Comparison of ENCODE assay signal across 1 cellular context in the genomic region with DNA sequence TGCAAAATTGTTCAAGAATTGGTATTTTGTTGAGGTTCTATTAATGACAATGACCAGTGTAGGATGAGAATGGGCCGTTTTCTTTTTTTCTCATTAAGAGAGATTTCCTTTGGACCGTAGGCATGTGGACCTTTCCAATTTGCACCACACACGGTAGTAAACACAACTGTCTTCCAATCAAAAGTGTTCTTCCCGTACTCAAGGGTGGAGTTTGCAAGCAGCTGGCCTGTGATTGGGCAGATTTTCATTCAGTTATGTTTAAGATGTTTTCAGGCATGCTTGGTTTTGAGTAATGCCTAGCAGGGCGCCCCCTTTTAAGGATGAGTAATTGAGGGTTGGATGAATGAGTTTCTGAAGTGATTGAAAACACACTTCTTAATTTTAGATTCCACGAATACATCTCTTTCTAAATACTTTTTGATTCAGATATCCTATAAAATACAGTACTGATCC.
TF ChIP-seq lines count a peak whose summit lies in the region.

No MANE protein-coding gene starts in this region.

TF ChIP-seq in K562, 482 proteins besides CTCF, POLR2A, EP300 and RAD21 (continued from another document and continues in another):
- TF ChIP-seq, protein P1, sequence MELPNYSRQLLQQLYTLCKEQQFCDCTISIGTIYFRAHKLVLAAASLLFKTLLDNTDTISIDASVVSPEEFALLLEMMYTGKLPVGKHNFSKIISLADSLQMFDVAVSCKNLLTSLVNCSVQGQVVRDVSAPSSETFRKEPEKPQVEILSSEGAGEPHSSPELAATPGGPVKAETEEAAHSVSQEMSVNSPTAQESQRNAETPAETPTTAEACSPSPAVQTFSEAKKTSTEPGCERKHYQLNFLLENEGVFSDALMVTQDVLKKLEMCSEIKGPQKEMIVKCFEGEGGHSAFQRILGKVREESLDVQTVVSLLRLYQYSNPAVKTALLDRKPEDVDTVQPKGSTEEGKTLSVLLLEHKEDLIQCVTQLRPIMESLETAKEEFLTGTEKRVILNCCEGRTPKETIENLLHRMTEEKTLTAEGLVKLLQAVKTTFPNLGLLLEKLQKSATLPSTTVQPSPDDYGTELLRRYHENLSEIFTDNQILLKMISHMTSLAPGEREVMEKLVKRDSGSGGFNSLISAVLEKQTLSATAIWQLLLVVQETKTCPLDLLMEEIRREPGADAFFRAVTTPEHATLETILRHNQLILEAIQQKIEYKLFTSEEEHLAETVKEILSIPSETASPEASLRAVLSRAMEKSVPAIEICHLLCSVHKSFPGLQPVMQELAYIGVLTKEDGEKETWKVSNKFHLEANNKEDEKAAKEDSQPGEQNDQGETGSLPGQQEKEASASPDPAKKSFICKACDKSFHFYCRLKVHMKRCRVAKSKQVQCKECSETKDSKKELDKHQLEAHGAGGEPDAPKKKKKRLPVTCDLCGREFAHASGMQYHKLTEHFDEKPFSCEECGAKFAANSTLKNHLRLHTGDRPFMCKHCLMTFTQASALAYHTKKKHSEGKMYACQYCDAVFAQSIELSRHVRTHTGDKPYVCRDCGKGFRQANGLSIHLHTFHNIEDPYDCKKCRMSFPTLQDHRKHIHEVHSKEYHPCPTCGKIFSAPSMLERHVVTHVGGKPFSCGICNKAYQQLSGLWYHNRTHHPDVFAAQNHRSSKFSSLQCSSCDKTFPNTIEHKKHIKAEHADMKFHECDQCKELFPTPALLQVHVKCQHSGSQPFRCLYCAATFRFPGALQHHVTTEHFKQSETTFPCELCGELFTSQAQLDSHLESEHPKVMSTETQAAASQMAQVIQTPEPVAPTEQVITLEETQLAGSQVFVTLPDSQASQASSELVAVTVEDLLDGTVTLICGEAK (IDR thresholded peaks at IDR 0.05): no peak
- TF ChIP-seq, protein P1 (CRISPR knock-in tag; IDR thresholded peaks at IDR 0.05): no peak
- TF ChIP-seq, protein P2, sequence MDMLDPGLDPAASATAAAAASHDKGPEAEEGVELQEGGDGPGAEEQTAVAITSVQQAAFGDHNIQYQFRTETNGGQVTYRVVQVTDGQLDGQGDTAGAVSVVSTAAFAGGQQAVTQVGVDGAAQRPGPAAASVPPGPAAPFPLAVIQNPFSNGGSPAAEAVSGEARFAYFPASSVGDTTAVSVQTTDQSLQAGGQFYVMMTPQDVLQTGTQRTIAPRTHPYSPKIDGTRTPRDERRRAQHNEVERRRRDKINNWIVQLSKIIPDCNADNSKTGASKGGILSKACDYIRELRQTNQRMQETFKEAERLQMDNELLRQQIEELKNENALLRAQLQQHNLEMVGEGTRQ (CRISPR knock-in tag; IDR thresholded peaks at IDR 0.05): no peak
- TF ChIP-seq FOS (IDR thresholded peaks at IDR 0.05; ENCODE audit: extremely low read depth, insufficient read length) (peak; percentile 76), C11orf30 (IDR thresholded peaks at IDR 0.05; ENCODE audit: low read depth) (peak; percentile 33; the same call in 1 of the 2 replicates), ZNF324 (CRISPR knock-in tag; IDR thresholded peaks at IDR 0.05) (no peak), STAT5A (IDR thresholded peaks at IDR 0.05; ENCODE audit: borderline replicate concordance, low read length) (no peak), JUND (IDR thresholded peaks at IDR 0.05; ENCODE audit: borderline replicate concordance, low read depth, low read length) (no peak; the same call in 1 of the 2 replicates), JUND (tag; IDR thresholded peaks at IDR 0.05; ENCODE audit: borderline replicate concordance, low read depth, low read length) (no peak), ZNF57 (CRISPR knock-in tag; IDR thresholded peaks at IDR 0.05) (no peak), NFYB (IDR thresholded peaks at IDR 0.05; ENCODE audit: extremely low read depth, insufficient read length) (peak; percentile 75), ZFP1 (CRISPR knock-in tag; IDR thresholded peaks at IDR 0.05) (no peak), BRCA1 (IDR thresholded peaks at IDR 0.05) (no peak), BRCA1 (CRISPR knock-in tag; IDR thresholded peaks at IDR 0.05) (no peak), ZNF717 (CRISPR knock-in tag; IDR thresholded peaks at IDR 0.05) (no peak), KLF10 (CRISPR knock-in tag; IDR thresholded peaks at IDR 0.05) (no peak), NFXL1 (CRISPR knock-in tag; IDR thresholded peaks at IDR 0.05) (no peak), NR1H2 (CRISPR knock-in tag; IDR thresholded peaks at IDR 0.05) (no peak), POU5F1 (IDR thresholded peaks at IDR 0.05; ENCODE audit: borderline replicate concordance, low read depth, low read length, partially characterized antibody) (no peak), CEBPG (CRISPR knock-in tag; IDR thresholded peaks at IDR 0.05) (no peak), CEBPG (tag; conservative IDR thresholded peaks at IDR 0.05 in 1 of 2, IDR thresholded peaks at IDR 0.05 in 1 of 2) (no peak), CAMTA2 (CRISPR knock-in tag; conservative IDR thresholded peaks at IDR 0.05) (no peak), MAFG (tag; conservative IDR thresholded peaks at IDR 0.05) (peak; percentile 21; the same call in 1 of the 2 replicates), SREBF2 (CRISPR knock-in tag; IDR thresholded peaks at IDR 0.05) (no peak), CREM (IDR thresholded peaks at IDR 0.05; ENCODE audit: low read depth) (0 out of 2 replicates have a peak, but pooled peaks have one; percentile 42), BDP1 (IDR thresholded peaks at IDR 0.05; ENCODE audit: insufficient read depth, insufficient read length) (no peak), ZBTB7A (IDR thresholded peaks at IDR 0.05; ENCODE audit: borderline replicate concordance, control insufficient read depth, low read depth, low read length) (no peak), SNIP1 (IDR thresholded peaks at IDR 0.05; ENCODE audit: low read depth) (no peak), TAF1 (IDR thresholded peaks at IDR 0.05; ENCODE audit: control insufficient read depth, extremely low read depth, insufficient read depth, low read length, severe bottlenecking) (no peak)
- TF ChIP-seq, protein P3, sequence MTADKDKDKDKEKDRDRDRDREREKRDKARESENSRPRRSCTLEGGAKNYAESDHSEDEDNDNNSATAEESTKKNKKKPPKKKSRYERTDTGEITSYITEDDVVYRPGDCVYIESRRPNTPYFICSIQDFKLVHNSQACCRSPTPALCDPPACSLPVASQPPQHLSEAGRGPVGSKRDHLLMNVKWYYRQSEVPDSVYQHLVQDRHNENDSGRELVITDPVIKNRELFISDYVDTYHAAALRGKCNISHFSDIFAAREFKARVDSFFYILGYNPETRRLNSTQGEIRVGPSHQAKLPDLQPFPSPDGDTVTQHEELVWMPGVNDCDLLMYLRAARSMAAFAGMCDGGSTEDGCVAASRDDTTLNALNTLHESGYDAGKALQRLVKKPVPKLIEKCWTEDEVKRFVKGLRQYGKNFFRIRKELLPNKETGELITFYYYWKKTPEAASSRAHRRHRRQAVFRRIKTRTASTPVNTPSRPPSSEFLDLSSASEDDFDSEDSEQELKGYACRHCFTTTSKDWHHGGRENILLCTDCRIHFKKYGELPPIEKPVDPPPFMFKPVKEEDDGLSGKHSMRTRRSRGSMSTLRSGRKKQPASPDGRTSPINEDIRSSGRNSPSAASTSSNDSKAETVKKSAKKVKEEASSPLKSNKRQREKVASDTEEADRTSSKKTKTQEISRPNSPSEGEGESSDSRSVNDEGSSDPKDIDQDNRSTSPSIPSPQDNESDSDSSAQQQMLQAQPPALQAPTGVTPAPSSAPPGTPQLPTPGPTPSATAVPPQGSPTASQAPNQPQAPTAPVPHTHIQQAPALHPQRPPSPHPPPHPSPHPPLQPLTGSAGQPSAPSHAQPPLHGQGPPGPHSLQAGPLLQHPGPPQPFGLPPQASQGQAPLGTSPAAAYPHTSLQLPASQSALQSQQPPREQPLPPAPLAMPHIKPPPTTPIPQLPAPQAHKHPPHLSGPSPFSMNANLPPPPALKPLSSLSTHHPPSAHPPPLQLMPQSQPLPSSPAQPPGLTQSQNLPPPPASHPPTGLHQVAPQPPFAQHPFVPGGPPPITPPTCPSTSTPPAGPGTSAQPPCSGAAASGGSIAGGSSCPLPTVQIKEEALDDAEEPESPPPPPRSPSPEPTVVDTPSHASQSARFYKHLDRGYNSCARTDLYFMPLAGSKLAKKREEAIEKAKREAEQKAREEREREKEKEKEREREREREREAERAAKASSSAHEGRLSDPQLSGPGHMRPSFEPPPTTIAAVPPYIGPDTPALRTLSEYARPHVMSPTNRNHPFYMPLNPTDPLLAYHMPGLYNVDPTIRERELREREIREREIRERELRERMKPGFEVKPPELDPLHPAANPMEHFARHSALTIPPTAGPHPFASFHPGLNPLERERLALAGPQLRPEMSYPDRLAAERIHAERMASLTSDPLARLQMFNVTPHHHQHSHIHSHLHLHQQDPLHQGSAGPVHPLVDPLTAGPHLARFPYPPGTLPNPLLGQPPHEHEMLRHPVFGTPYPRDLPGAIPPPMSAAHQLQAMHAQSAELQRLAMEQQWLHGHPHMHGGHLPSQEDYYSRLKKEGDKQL (CRISPR knock-in tag; IDR thresholded peaks at IDR 0.05; ENCODE audit: borderline replicate concordance): no peak
- TF ChIP-seq, protein P4, sequence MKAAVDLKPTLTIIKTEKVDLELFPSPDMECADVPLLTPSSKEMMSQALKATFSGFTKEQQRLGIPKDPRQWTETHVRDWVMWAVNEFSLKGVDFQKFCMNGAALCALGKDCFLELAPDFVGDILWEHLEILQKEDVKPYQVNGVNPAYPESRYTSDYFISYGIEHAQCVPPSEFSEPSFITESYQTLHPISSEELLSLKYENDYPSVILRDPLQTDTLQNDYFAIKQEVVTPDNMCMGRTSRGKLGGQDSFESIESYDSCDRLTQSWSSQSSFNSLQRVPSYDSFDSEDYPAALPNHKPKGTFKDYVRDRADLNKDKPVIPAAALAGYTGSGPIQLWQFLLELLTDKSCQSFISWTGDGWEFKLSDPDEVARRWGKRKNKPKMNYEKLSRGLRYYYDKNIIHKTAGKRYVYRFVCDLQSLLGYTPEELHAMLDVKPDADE (conservative IDR thresholded peaks at IDR 0.05; ENCODE audit: control insufficient read depth, low read depth, low read length): no peak
- TF ChIP-seq, protein P5, sequence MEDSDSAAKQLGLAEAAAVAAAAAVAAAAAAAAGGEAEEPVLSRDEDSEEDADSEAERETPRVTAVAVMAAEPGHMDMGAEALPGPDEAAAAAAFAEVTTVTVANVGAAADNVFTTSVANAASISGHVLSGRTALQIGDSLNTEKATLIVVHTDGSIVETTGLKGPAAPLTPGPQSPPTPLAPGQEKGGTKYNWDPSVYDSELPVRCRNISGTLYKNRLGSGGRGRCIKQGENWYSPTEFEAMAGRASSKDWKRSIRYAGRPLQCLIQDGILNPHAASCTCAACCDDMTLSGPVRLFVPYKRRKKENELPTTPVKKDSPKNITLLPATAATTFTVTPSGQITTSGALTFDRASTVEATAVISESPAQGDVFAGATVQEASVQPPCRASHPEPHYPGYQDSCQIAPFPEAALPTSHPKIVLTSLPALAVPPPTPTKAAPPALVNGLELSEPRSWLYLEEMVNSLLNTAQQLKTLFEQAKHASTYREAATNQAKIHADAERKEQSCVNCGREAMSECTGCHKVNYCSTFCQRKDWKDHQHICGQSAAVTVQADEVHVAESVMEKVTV (CRISPR knock-in tag; IDR thresholded peaks at IDR 0.05): no peak
- TF ChIP-seq, protein P6, sequence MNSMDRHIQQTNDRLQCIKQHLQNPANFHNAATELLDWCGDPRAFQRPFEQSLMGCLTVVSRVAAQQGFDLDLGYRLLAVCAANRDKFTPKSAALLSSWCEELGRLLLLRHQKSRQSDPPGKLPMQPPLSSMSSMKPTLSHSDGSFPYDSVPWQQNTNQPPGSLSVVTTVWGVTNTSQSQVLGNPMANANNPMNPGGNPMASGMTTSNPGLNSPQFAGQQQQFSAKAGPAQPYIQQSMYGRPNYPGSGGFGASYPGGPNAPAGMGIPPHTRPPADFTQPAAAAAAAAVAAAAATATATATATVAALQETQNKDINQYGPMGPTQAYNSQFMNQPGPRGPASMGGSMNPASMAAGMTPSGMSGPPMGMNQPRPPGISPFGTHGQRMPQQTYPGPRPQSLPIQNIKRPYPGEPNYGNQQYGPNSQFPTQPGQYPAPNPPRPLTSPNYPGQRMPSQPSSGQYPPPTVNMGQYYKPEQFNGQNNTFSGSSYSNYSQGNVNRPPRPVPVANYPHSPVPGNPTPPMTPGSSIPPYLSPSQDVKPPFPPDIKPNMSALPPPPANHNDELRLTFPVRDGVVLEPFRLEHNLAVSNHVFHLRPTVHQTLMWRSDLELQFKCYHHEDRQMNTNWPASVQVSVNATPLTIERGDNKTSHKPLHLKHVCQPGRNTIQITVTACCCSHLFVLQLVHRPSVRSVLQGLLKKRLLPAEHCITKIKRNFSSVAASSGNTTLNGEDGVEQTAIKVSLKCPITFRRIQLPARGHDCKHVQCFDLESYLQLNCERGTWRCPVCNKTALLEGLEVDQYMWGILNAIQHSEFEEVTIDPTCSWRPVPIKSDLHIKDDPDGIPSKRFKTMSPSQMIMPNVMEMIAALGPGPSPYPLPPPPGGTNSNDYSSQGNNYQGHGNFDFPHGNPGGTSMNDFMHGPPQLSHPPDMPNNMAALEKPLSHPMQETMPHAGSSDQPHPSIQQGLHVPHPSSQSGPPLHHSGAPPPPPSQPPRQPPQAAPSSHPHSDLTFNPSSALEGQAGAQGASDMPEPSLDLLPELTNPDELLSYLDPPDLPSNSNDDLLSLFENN (IDR thresholded peaks at IDR 0.05; ENCODE audit: low read depth in 2 of 2, low read length in 2 of 2): no peak
- TF ChIP-seq, protein P7, sequence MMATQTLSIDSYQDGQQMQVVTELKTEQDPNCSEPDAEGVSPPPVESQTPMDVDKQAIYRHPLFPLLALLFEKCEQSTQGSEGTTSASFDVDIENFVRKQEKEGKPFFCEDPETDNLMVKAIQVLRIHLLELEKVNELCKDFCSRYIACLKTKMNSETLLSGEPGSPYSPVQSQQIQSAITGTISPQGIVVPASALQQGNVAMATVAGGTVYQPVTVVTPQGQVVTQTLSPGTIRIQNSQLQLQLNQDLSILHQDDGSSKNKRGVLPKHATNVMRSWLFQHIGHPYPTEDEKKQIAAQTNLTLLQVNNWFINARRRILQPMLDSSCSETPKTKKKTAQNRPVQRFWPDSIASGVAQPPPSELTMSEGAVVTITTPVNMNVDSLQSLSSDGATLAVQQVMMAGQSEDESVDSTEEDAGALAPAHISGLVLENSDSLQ (IDR thresholded peaks at IDR 0.05): peak; percentile 97
